In genomic region chr1:33001282-33001681, GRCh38 we compare ENCODE assay signal across 13 cellular contexts. TPM values are rescaled to one million over a fixed set of nuclear protein-coding genes. Genes with fewer than 3 reads are reported as not detected.
DNase-seq lines count a peak whose midpoint lies in the region; ATAC-seq, FAIRE-seq and TF ChIP-seq lines count a peak whose summit lies in the region.
"Had no signal": no experiment of that assay in that cellular context is flagged by ENCODE, and none has a peak within 500 bp of the region (broad histone marks: within the 10 kb centered on the region; RNA-seq: fewer than 3 reads in every experiment).

No MANE protein-coding gene starts in this region.

- H3K27me3 ChIP-seq in GM12878 (replicated peaks in 1 of 2; ENCODE audit: control insufficient read depth in 2 of 2, insufficient read depth in 2 of 2, low read length in 1 of 2) = no peaks in the 10 kb centered on the region

- H4K20me1 ChIP-seq in GM12878 (ENCODE audit: control insufficient read depth, insufficient read depth) = no peaks in the 10 kb centered on the region; the same call in 1 of the 2 replicates

- no peak overlapping the region for H3K27ac Mint-ChIP-seq in nephron progenitor cell
- H3K27ac Mint-ChIP-seq: immature natural killer cell had no signal

- H3K79me2 ChIP-seq in GM12878 (ENCODE audit: control insufficient read depth, insufficient read depth, low read length) = no peaks in the 10 kb centered on the region

- no peak overlapping the region for H3K27ac ChIP-seq in GM12878 (ENCODE audit: control insufficient read depth, insufficient read depth)
- H3K27ac ChIP-seq: SK-N-MC had no signal

- H3K36me3 Mint-ChIP-seq in nephron progenitor cell (ENCODE audit: low read depth) = peaks cover 5% of the 10 kb centered on the region

- RAD21 ChIA-PET in GM12878 (lab: Charles Lee; ENCODE audit: unreplicated experiment) = interaction anchor here (1.5 to 3.1 kb wide), 2 partner anchors 36 to 68 kb away, joined by 4 to 9 read pairs; partner anchors contain the start of gene RNF19B

- no peaks in the 10 kb centered on the region for H3K9me3 Mint-ChIP-seq in nephron progenitor cell
- H3K9me3 Mint-ChIP-seq: immature natural killer cell had no signal

- H3K4me1 ChIP-seq in GM12878 (ENCODE audit: control insufficient read depth, insufficient read depth, low read length) = peaks cover 13% of the 10 kb centered on the region

- H3K4me1 Mint-ChIP-seq in nephron progenitor cell = peaks cover 24% of the 10 kb centered on the region

- WGBS in GM12878 (ENCODE audit: insufficient coverage, insufficient replicate concordance, low lambda C conversion rate, missing lambda C conversion rate) = 100% methylated on average over 2 of the region's 2 CpGs

- in situ Hi-C loops in GM12878 (cut with MboI) = no loop called here

- TF ChIP-seq RAD21 in GM12878 (IDR thresholded peaks at IDR 0.05; ENCODE audit: insufficient read depth, low read depth, low read length) = 0 out of 2 replicates have a peak, but pooled peaks have one; percentile 18

- H3K9ac ChIP-seq in GM12878 (ENCODE audit: control insufficient read depth, insufficient read depth, low read length) = no peak overlapping the region

- CTCF ChIA-PET in GM12878 (lab: Yijun Ruan, JAX) = interaction anchor here (0.8 to 1.8 kb wide), 10 partner anchors 8 to 68 kb away, joined by 3 to 5 read pairs (median 3); no protein-coding TSS in a partner anchor

- H3K4me3 Mint-ChIP-seq in nephron progenitor cell = no peak overlapping the region
- H3K4me3 Mint-ChIP-seq: immature natural killer cell had no signal

- TF ChIP-seq CTCF in LNCaP clone FGC (IDR thresholded peaks at IDR 0.05; ENCODE audit: control insufficient read depth, extremely low read depth, insufficient read depth) (0 out of 2 replicates have a peak, but pooled peaks have one; percentile 5), GM12878 (IDR thresholded peaks at IDR 0.05 in 2 of 3, conservative IDR thresholded peaks at IDR 0.05 in 1 of 3; ENCODE audit: control insufficient read depth in 2 of 3, extremely low read depth in 1 of 3, insufficient read depth in 1 of 3, low read depth in 3 of 3, low read length in 3 of 3) (peak; percentile 15 to 52 (median 35); a peak in 2 of 6 replicates), nephron progenitor cell (IDR thresholded peaks at IDR 0.05) (peak; percentile 10)

- peaks cover 0 to 11% of the 10 kb centered on the region in 2 experiments; a peak in 1 of 4 replicates for H3K36me3 ChIP-seq in GM12878 (ENCODE audit: control insufficient read depth in 2 of 2, insufficient read depth in 2 of 2, low read length in 1 of 2)

- SMC1A ChIA-PET in GM12878 (lab: Charles Lee; ENCODE audit: uncharacterized antibody, unreplicated experiment) = interaction anchor here (0.9 to 1.8 kb wide), 3 partner anchors 8 to 57 kb away, joined by 4 to 7 read pairs (median 5); no protein-coding TSS in a partner anchor

- no peak for TF ChIP-seq POLR2A in GM12878 (IDR thresholded peaks at IDR 0.05; ENCODE audit: low read depth, low read length)

- intact Hi-C loops in GM12878 (cut with micrococcal nuclease; ENCODE audit: unreplicated experiment) = no loop called here

- H3K4me2 ChIP-seq in GM12878 (ENCODE audit: control insufficient read depth, insufficient read depth) = no peak overlapping the region

- TF ChIP-seq EP300 in GM12878 (IDR thresholded peaks at IDR 0.05; ENCODE audit: borderline replicate concordance in 1 of 2, control insufficient read depth in 1 of 2, low read depth in 2 of 2, low read length in 2 of 2) = no peak

- POLR2A ChIA-PET in GM12878 (lab: Charles Lee) = no interaction called here

- peaks cover 5% of the 10 kb centered on the region for H3K27me3 Mint-ChIP-seq in nephron progenitor cell (ENCODE audit: low read depth, poor library complexity)

- ATAC-seq in GM12878 (peak; percentile 72), GM19467 (IDR thresholded peaks at IDR 0.05; ENCODE audit: unreplicated experiment) (no peak)

- BruUV-seq in GM12878 (replicated peaks; lab: Mats Ljungman, UMichigan) = no TSS peak

- no peak for FAIRE-seq in GM12878 (lab: Jason Lieb, UNC)
- FAIRE-seq: endometrium had no signal

- H3K4me3 ChIP-seq in LNCaP clone FGC (ENCODE audit: low read depth, low read length) = no peak overlapping the region
- no peak overlapping the region for H3K4me3 ChIP-seq in GM12878
- H3K4me3 ChIP-seq: SK-N-MC had no signal

- DNase-seq in NCI-H2171 treated with DMSO at 0.1 percent for 48 hours (lab: John Stamatoyannopoulos, UW) = peak; percentile 7
- DNase-seq in NCI-H2171 (lab: John Stamatoyannopoulos, UW) = no peak
- DNase-seq in LNCaP clone FGC (ENCODE audit: low read depth) = no peak
- no peak for DNase-seq in GM12878 (ENCODE audit: low read depth, low spot score)
- DNase-seq in nephron progenitor cell = no peak
- no peak for DNase-seq in NCI-H345 treated with DMSO at 0.1 percent for 48 hours (lab: John Stamatoyannopoulos, UW; ENCODE audit: unreplicated experiment)
- no peak for DNase-seq in stimulated activated CD8-positive, alpha-beta memory T cell treated with anti-CD3 and anti-CD28 coated beads, Interleukin-4, amount 100 ng/mL, for 48 hours
- DNase-seq: activated CD8-positive, alpha-beta memory T cell treated with anti-CD3 and anti-CD28 coated beads for 24 hours; immature natural killer cell; stimulated activated CD4-positive, alpha-beta T cell treated with anti-CD3 and anti-CD28 coated beads, Interleukin-2, amount 100 ng/mL, for 24 hours had no signal

- H3K9me3 ChIP-seq in GM12878 (replicated peaks; ENCODE audit: control insufficient read depth, insufficient read depth, low read length) = no peaks in the 10 kb centered on the region

- no peak overlapping the region for H2AFZ ChIP-seq in GM12878 (ENCODE audit: control insufficient read depth, low read depth, low read length)

TF ChIP-seq in GM12878, 131 proteins besides CTCF, POLR2A, EP300 and RAD21:
- TF ChIP-seq SMC3 (IDR thresholded peaks at IDR 0.05; ENCODE audit: borderline replicate concordance, low read length) (peak; percentile 6; the same call in 1 of the 2 replicates), NBN (IDR thresholded peaks at IDR 0.05) (no peak)
- TF ChIP-seq, protein P1, sequence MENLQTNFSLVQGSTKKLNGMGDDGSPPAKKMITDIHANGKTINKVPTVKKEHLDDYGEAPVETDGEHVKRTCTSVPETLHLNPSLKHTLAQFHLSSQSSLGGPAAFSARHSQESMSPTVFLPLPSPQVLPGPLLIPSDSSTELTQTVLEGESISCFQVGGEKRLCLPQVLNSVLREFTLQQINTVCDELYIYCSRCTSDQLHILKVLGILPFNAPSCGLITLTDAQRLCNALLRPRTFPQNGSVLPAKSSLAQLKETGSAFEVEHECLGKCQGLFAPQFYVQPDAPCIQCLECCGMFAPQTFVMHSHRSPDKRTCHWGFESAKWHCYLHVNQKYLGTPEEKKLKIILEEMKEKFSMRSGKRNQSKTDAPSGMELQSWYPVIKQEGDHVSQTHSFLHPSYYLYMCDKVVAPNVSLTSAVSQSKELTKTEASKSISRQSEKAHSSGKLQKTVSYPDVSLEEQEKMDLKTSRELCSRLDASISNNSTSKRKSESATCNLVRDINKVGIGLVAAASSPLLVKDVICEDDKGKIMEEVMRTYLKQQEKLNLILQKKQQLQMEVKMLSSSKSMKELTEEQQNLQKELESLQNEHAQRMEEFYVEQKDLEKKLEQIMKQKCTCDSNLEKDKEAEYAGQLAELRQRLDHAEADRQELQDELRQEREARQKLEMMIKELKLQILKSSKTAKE (IDR thresholded peaks at IDR 0.05; ENCODE audit: low read depth, poor library complexity, severe bottlenecking) = no peak

RNA-seq across cellular contexts. Expression of gene AK2, which starts 35.4 kb away (rescaled TPM):
- 424 and 447 TPM in 2 replicates for total RNA-seq in GM12878 (2013; cell fraction: nucleolus; rRNA removed)
- total RNA-seq in GM12878 (2014; rRNA removed) (191 and 229 TPM in 2 replicates), GM12878 (2014; rRNA removed; fragmentation: Illumina TruSeq; extraction: Trizol) (284 and 290 TPM in 2 replicates), GM12878 (2021) (272 and 290 TPM in 2 replicates)
- polyA plus RNA-seq in GM12878 (2011; ENCODE audit: low read depth) = 86.3 TPM
- polyA plus RNA-seq in GM12878 (2011; rRNA removed) (415 and 485 TPM in 2 replicates), GM12878 (2014; fragmentation: Illumina TruSeq; extraction: Trizol) (500 and 533 TPM in 2 replicates), GM12878 (2014; fragmentation: Nextera tagmentation; extraction: Ambion mirVana) (10 to 100 TPM; 52.3 to 80.3 TPM), GM12878 (2014; rRNA removed) (248 and 259 TPM in 2 replicates), GM12878 (2016; fragmentation: Nextera tagmentation; extraction: Ambion mirVana) (100 to 1,000 TPM; 347 to 359 TPM)
- polyA plus RNA-seq in GM12878 (2011; cell fraction: cytosol; rRNA removed) = 398 and 633 TPM in 2 replicates
- polyA plus RNA-seq in GM12878 (2011; cell fraction: nucleus; rRNA removed) = 263 and 302 TPM in 2 replicates
- polyA plus RNA-seq in GM12878 (2012) = 170 and 192 TPM in 2 replicates
- 119 and 142 TPM in 2 replicates for polyA minus RNA-seq in GM12878 (2011; rRNA and poly(A)+ RNA removed)
- polyA minus RNA-seq in GM12878 (2011; cell fraction: cytosol; rRNA and poly(A)+ RNA removed) = 81.6 and 83.8 TPM in 2 replicates
- 73.0 and 82.6 TPM in 2 replicates for polyA minus RNA-seq in GM12878 (2011; cell fraction: nucleus; rRNA and poly(A)+ RNA removed)

RNA-seq across cellular contexts. Expression of gene RNF19B, which starts 36.7 kb away (rescaled TPM):
- total RNA-seq in GM12878 (2013; cell fraction: nucleolus; rRNA removed) = 15.2 and 15.5 TPM in 2 replicates
- total RNA-seq in GM12878 (2014; rRNA removed) (17.2 and 17.6 TPM in 2 replicates), GM12878 (2014; rRNA removed; fragmentation: Illumina TruSeq; extraction: Trizol) (15.5 and 16.7 TPM in 2 replicates), GM12878 (2021) (30.3 and 32.2 TPM in 2 replicates)
- 12.8 TPM for polyA plus RNA-seq in GM12878 (2011; ENCODE audit: low read depth)
- polyA plus RNA-seq in GM12878 (2011; rRNA removed) (21.7 and 32.6 TPM in 2 replicates), GM12878 (2014; fragmentation: Illumina TruSeq; extraction: Trizol) (23.1 and 24.9 TPM in 2 replicates), GM12878 (2014; fragmentation: Nextera tagmentation; extraction: Ambion mirVana) (1 to 10 TPM; 4.3 to 9.1 TPM), GM12878 (2014; rRNA removed) (23.4 and 24.2 TPM in 2 replicates), GM12878 (2016; fragmentation: Nextera tagmentation; extraction: Ambion mirVana) (1 to 10 TPM; 2.8 to 4.0 TPM)
- polyA plus RNA-seq in GM12878 (2011; cell fraction: cytosol; rRNA removed) = 29.5 and 31.4 TPM in 2 replicates
- 16.5 and 19.7 TPM in 2 replicates for polyA plus RNA-seq in GM12878 (2011; cell fraction: nucleus; rRNA removed)
- 16.7 and 18.2 TPM in 2 replicates for polyA plus RNA-seq in GM12878 (2012)
- 54.0 and 66.6 TPM in 2 replicates for polyA minus RNA-seq in GM12878 (2011; rRNA and poly(A)+ RNA removed)
- polyA minus RNA-seq in GM12878 (2011; cell fraction: cytosol; rRNA and poly(A)+ RNA removed) = 17.2 and 18.3 TPM in 2 replicates
- 14.4 and 22.5 TPM in 2 replicates for polyA minus RNA-seq in GM12878 (2011; cell fraction: nucleus; rRNA and poly(A)+ RNA removed)
